Comparison of ENCODE assay signal across 12 cellular contexts in genomic region chr20:50635014-50635557, GRCh38. TPM values are rescaled to one million over a fixed set of nuclear protein-coding genes. Genes with fewer than 3 reads are reported as not detected.
A peak's percentile ranks its signal among the peaks of the same experiment; 100 is the strongest.
DNase-seq lines count a peak whose midpoint lies in the region; ATAC-seq and TF ChIP-seq lines count a peak whose summit lies in the region.
"Had no signal": no experiment of that assay in that cellular context is flagged by ENCODE, and none has a peak within 500 bp of the region (broad histone marks: within the 10 kb centered on the region; RNA-seq: fewer than 3 reads in every experiment).

No MANE protein-coding gene starts in this region.

- intact Hi-C loops in heart right ventricle (cut with DNase I) = no loop called here
- intact Hi-C loops in left ventricle myocardium superior (cut with micrococcal nuclease) = no loop called here
- intact Hi-C loops in psoas muscle (cut with DNase I) = no loop called here

- H3K4me1 ChIP-seq in heart right ventricle (peaks cover 5 to 30% (median 17%) of the 10 kb centered on the region in 9 donors), psoas muscle (peaks cover 16% of the 10 kb centered on the region)

- peaks cover 7% of the 10 kb centered on the region for H3K4me1 Mint-ChIP-seq in T-helper 17 cell

- H3K36me3 ChIP-seq in heart right ventricle (no peaks in the 10 kb centered on the region), psoas muscle (ENCODE audit: insufficient read depth in 1 of 2, low read depth in 1 of 2) (no peaks in the 10 kb centered on the region)

- H3K27me3 ChIP-seq in heart right ventricle (no peaks in the 10 kb centered on the region), psoas muscle (ENCODE audit: insufficient read depth in 3 of 3, low read length in 2 of 3) (no peaks in the 10 kb centered on the region)

- peak overlapping the region in 6 of 10 donors; percentile 11 to 31 (median 20) for H3K4me3 ChIP-seq in heart right ventricle
- peak overlapping the region; percentile 34 for H3K4me3 ChIP-seq in fibroblast of villous mesenchyme (ENCODE audit: low read depth, low read length)
- peak overlapping the region; percentile 49 for H3K4me3 ChIP-seq in psoas muscle

- H3K4me3 Mint-ChIP-seq in T-helper 17 cell = no peak overlapping the region
- H3K4me3 Mint-ChIP-seq: CD8-positive, alpha-beta T cell; HFFc6 had no signal

- 87 to 93% methylated on average over 10 of the region's 10 CpGs for WGBS in heart right ventricle, 2 donors
- WGBS in psoas muscle, 3 donors = 90 to 95% (median 94%) methylated on average over 10 of the region's 10 CpGs

- peaks cover 9% of the 10 kb centered on the region for H3K27me3 Mint-ChIP-seq in T-helper 17 cell

- DNase-seq in heart right ventricle (no peak), left ventricle myocardium superior (no peak), T-helper 17 cell (no peak), fibroblast of villous mesenchyme (ENCODE audit: low read depth) (no peak), psoas muscle (no peak), HK-2 (ENCODE audit: unreplicated experiment) (no peak), HT-29 (ENCODE audit: low spot score) (no peak)
- DNase-seq: GOT3, HFFc6, NCI-H187 treated with DMSO at 0.1 percent for 48 hours had no signal

- no peaks in the 10 kb centered on the region for H3K36me3 Mint-ChIP-seq in T-helper 17 cell (ENCODE audit: low read depth)
- H3K36me3 Mint-ChIP-seq: CD8-positive, alpha-beta T cell had no signal

- TF ChIP-seq CTCF in heart right ventricle (IDR thresholded peaks at IDR 0.05) = no peak
- no peak for TF ChIP-seq CTCF in fibroblast of villous mesenchyme (IDR thresholded peaks at IDR 0.05; ENCODE audit: insufficient read depth, low read depth, low read length)
- no peak for TF ChIP-seq CTCF in psoas muscle (IDR thresholded peaks at IDR 0.05)

- H3K27ac Mint-ChIP-seq in T-helper 17 cell = peak overlapping the region; percentile 39
- H3K27ac Mint-ChIP-seq: CD8-positive, alpha-beta T cell; HFFc6 had no signal

- H3K27ac ChIP-seq in heart right ventricle (peak overlapping the region in 5 of 10 donors; percentile 0 to 68 (median 44)), psoas muscle (no peak overlapping the region)

- no peaks in the 10 kb centered on the region for H3K9me3 ChIP-seq in heart right ventricle
- H3K9me3 ChIP-seq in T-helper 17 cell (ENCODE audit: control insufficient read depth, low read length, poor library complexity, severe bottlenecking) = no peaks in the 10 kb centered on the region
- H3K9me3 ChIP-seq in psoas muscle = no peaks in the 10 kb centered on the region

- no peak for ATAC-seq in heart right ventricle
- no peak for ATAC-seq in left ventricle myocardium superior
- ATAC-seq in T-helper 17 cell = no peak
- ATAC-seq in psoas muscle = no peak
- no peak for ATAC-seq in HG02763 (IDR thresholded peaks at IDR 0.05; ENCODE audit: unreplicated experiment)

RNA-seq across cellular contexts. Expression of gene RIPOR3, which starts 56.3 kb away (rescaled TPM):
- 10 to 100 TPM in 1 of 10 donors, 1 to 10 TPM in 9; 1.6 to 21.8 (median 2.7) TPM for total RNA-seq in heart right ventricle
- polyA plus RNA-seq in heart right ventricle = 10 to 100 TPM in 1 of 2 donors, 1 to 10 TPM in 1; 6.3 to 50.2 TPM
- total RNA-seq in left ventricle myocardium superior = 8.0 TPM
- total RNA-seq in T-helper 17 cell = 1 to 10 TPM in 1 of 2 donors, not detected in 1; 2.1 TPM
- 28.1 and 29.3 TPM in 2 replicates for total RNA-seq in fibroblast of villous mesenchyme
- total RNA-seq in psoas muscle = 1 to 10 TPM; 3.1 to 5.2 (median 4.5) TPM
- polyA plus RNA-seq in psoas muscle = 1 to 10 TPM; 5.4 to 5.7 (median 5.6) TPM
- 0.31 and 0.39 TPM in 2 replicates for total RNA-seq in HT-29 (2014; rRNA removed; shearing (Covaris generic))
- total RNA-seq: CD8-positive, alpha-beta T cell had no signal
